ENCODE assay signal across 1 cellular context in the genomic region with DNA sequence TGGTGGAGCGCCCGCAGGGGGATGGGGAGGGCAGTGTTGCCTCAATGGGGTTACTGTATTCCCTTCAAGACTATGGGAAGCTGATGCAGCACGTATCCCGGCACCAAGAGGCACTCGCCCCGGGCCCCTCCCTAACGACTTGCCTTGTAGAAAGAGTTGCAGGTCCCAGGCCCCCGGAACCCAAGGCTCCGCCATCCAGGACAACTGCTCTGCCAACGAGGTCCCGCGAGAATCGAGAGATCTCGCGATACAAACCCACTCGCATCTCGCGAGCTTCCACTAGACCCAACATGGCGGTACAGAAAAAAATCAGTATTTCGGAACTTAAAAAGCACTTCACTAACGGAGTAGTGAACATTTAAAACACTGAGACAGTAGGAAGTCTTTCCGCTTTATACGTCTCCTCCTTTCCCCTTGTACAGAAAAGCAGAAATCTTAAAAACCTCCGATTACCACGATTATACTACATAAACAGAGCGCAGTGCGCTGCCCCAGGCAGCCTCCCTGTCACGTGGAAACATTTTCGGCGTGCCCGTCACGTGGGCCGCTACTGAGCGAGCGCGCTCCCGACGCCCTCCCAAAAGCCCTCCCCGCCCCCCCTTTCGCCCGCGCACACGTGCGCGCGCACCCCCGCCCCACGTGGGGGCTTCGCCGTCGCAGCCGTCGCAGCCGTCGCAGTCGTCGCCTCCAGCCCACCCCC.
TF ChIP-seq lines count a peak whose summit lies in the region.

Gene ZZZ3 (minus strand): TSS at position 217 of the 700 bp plus-strand sequence. CDS start 49,304 bp downstream, outside the sequence.

TF ChIP-seq in HepG2, 621 proteins besides CTCF, POLR2A, EP300 and RAD21 (continued from another document and continues in another):
- TF ChIP-seq SNAPC5 (CRISPR knock-in tag; IDR thresholded peaks at IDR 0.05; ENCODE audit: borderline replicate concordance) (no peak; the same call in 1 of the 2 replicates), RORA (CRISPR knock-in tag; IDR thresholded peaks at IDR 0.05) (no peak), ZNF7 (CRISPR knock-in tag; IDR thresholded peaks at IDR 0.05) (no peak; the same call in 1 of the 2 replicates), ZNF44 (CRISPR knock-in tag; IDR thresholded peaks at IDR 0.05) (no peak), ZNF281 (CRISPR knock-in tag; IDR thresholded peaks at IDR 0.05; ENCODE audit: borderline replicate concordance) (peak; percentile 65; the same call in 1 of the 2 replicates), ZNF205 (CRISPR knock-in tag; IDR thresholded peaks at IDR 0.05) (peak; percentile 37; the same call in 1 of the 2 replicates), ZNF891 (CRISPR knock-in tag; IDR thresholded peaks at IDR 0.05) (no peak), PCBP2 (optimal IDR thresholded peaks at IDR 0.05; ENCODE audit: low read depth, low read length, poor library complexity, severe bottlenecking) (no peak), RARA (CRISPR knock-in tag; IDR thresholded peaks at IDR 0.05) (peak; percentile 20; the same call in 1 of the 2 replicates), ZNF441 (CRISPR knock-in tag; IDR thresholded peaks at IDR 0.05; ENCODE audit: borderline replicate concordance) (0 out of 2 replicates have a peak, but pooled peaks have one; percentile 33), ZNF510 (CRISPR knock-in tag; IDR thresholded peaks at IDR 0.05; ENCODE audit: low read depth) (peak; percentile 92), SIX4 (CRISPR knock-in tag; IDR thresholded peaks at IDR 0.05) (peak; percentile 41; the same call in 1 of the 2 replicates), GPN1 (CRISPR knock-in tag; IDR thresholded peaks at IDR 0.05; ENCODE audit: borderline replicate concordance) (no peak), ZNF564 (CRISPR knock-in tag; IDR thresholded peaks at IDR 0.05) (no peak), HCFC1 (IDR thresholded peaks at IDR 0.05; ENCODE audit: low read depth, low read length) (no peak; the same call in 1 of the 2 replicates), ZNF235 (CRISPR knock-in tag; IDR thresholded peaks at IDR 0.05; ENCODE audit: borderline replicate concordance) (0 out of 2 replicates have a peak, but pooled peaks have one; percentile 68), ZNF720 (CRISPR knock-in tag; IDR thresholded peaks at IDR 0.05) (no peak), ATAD3A (CRISPR knock-in tag; IDR thresholded peaks at IDR 0.05) (no peak), PTBP1 (IDR thresholded peaks at IDR 0.05; ENCODE audit: low read depth, low read length, poor library complexity, severe bottlenecking) (no peak), PITX1 (CRISPR knock-in tag; IDR thresholded peaks at IDR 0.05) (no peak; the same call in 1 of the 2 replicates), NCOA5 (CRISPR knock-in tag; IDR thresholded peaks at IDR 0.05) (no peak), FOXO1 (CRISPR knock-in tag; IDR thresholded peaks at IDR 0.05) (no peak), ZNF850 (CRISPR knock-in tag; conservative IDR thresholded peaks at IDR 0.05) (no peak), HOXA7 (CRISPR knock-in tag; IDR thresholded peaks at IDR 0.05) (no peak), CBFB (CRISPR knock-in tag; IDR thresholded peaks at IDR 0.05) (peak; percentile 25; the same call in 1 of the 2 replicates), MEIS2 (CRISPR knock-in tag; IDR thresholded peaks at IDR 0.05) (0 out of 2 replicates have a peak, but pooled peaks have one; percentile 20), ZNF781 (CRISPR knock-in tag; IDR thresholded peaks at IDR 0.05; ENCODE audit: borderline replicate concordance, not compliant biosample characterization) (no peak), ZNF501 (CRISPR knock-in tag; IDR thresholded peaks at IDR 0.05) (no peak), ZNF552 (CRISPR knock-in tag; IDR thresholded peaks at IDR 0.05; ENCODE audit: borderline replicate concordance) (no peak), BCLAF1 (IDR thresholded peaks at IDR 0.05) (no peak), ZNF790 (CRISPR knock-in tag; IDR thresholded peaks at IDR 0.05; ENCODE audit: borderline replicate concordance) (no peak; the same call in 1 of the 2 replicates), KMT2A (CRISPR knock-in tag; IDR thresholded peaks at IDR 0.05) (peak; percentile 69), U2AF2 (IDR thresholded peaks at IDR 0.05; ENCODE audit: low read depth, low read length) (no peak), GFI1 (CRISPR knock-in tag; IDR thresholded peaks at IDR 0.05; ENCODE audit: borderline replicate concordance) (no peak), HMGXB4 (CRISPR knock-in tag; IDR thresholded peaks at IDR 0.05; ENCODE audit: borderline replicate concordance in 1 of 2, low read depth in 1 of 2) (peak in 1 of 2 experiments; percentile 68; a peak in 3 of 4 replicates), ZBTB10 (CRISPR knock-in tag; IDR thresholded peaks at IDR 0.05; ENCODE audit: borderline replicate concordance) (no peak), ZNF816 (CRISPR knock-in tag; IDR thresholded peaks at IDR 0.05; ENCODE audit: borderline replicate concordance) (no peak; the same call in 1 of the 2 replicates), AGO1 (IDR thresholded peaks at IDR 0.05; ENCODE audit: low read depth, low read length, poor library complexity, severe bottlenecking) (peak; percentile 1), DMAP1 (CRISPR knock-in tag; IDR thresholded peaks at IDR 0.05) (peak; percentile 93), CREM (IDR thresholded peaks at IDR 0.05) (peak; percentile 52), CREM (CRISPR knock-in tag; IDR thresholded peaks at IDR 0.05) (no peak), ZNF33A (CRISPR knock-in tag; IDR thresholded peaks at IDR 0.05; ENCODE audit: borderline replicate concordance) (no peak)
- TF ChIP-seq, protein P1, sequence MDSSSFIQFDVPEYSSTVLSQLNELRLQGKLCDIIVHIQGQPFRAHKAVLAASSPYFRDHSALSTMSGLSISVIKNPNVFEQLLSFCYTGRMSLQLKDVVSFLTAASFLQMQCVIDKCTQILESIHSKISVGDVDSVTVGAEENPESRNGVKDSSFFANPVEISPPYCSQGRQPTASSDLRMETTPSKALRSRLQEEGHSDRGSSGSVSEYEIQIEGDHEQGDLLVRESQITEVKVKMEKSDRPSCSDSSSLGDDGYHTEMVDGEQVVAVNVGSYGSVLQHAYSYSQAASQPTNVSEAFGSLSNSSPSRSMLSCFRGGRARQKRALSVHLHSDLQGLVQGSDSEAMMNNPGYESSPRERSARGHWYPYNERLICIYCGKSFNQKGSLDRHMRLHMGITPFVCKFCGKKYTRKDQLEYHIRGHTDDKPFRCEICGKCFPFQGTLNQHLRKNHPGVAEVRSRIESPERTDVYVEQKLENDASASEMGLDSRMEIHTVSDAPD (CRISPR knock-in tag; IDR thresholded peaks at IDR 0.05) = no peak
- TF ChIP-seq, protein P2, sequence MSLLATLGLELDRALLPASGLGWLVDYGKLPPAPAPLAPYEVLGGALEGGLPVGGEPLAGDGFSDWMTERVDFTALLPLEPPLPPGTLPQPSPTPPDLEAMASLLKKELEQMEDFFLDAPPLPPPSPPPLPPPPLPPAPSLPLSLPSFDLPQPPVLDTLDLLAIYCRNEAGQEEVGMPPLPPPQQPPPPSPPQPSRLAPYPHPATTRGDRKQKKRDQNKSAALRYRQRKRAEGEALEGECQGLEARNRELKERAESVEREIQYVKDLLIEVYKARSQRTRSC (CRISPR knock-in tag; IDR thresholded peaks at IDR 0.05; ENCODE audit: low read depth) = no peak
- TF ChIP-seq, protein P3, sequence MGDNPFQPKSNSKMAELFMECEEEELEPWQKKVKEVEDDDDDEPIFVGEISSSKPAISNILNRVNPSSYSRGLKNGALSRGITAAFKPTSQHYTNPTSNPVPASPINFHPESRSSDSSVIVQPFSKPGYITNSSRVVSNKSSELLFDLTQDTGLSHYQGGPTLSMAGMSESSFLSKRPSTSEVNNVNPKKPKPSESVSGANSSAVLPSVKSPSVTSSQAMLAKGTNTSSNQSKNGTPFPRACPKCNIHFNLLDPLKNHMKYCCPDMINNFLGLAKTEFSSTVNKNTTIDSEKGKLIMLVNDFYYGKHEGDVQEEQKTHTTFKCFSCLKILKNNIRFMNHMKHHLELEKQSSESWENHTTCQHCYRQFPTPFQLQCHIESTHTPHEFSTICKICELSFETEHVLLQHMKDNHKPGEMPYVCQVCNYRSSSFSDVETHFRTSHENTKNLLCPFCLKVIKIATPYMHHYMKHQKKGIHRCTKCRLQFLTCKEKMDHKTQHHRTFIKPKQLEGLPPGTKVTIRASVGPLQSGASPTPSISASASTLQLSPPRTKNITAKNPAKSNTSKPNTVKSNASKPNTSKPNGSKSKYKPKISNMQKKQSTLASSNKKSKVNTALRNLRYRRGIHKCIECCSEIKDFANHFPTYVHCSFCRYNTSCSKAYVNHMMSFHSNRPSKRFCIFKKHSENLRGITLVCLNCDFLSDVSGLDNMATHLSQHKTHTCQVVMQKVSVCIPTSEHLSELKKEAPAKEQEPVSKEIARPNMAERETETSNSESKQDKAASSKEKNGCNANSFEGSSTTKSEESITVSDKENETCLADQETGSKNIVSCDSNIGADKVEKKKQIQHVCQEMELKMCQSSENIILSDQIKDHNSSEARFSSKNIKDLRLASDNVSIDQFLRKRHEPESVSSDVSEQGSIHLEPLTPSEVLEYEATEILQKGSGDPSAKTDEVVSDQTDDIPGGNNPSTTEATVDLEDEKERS (CRISPR knock-in tag; IDR thresholded peaks at IDR 0.05) = no peak
